15 cellular contexts compared by ENCODE assay signal in the genomic region with DNA sequence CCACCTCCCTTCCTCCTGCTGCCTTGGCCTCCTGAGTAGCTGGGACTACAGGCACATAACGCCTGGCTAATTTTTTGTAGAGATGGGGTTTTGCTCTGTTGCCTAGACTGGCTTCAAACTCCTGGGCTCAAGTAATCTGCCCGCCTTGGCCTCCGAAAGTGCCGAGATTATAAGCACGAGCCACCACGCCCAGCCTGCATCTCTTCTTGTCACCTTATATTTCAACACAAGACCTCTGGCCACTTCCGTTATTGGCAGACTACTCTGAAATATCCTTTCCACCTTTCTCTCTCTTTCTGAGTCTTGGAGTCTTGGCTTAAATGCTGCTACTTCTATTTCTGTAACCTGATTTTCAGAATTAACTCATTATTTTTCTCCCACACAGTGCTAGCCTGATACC. TPM values are rescaled to one million over a fixed set of nuclear protein-coding genes. Genes with fewer than 3 reads are reported as not detected.
DNase-seq lines count a peak whose midpoint lies in the region; ATAC-seq, FAIRE-seq and TF ChIP-seq lines count a peak whose summit lies in the region.
"Had no signal": no experiment of that assay in that cellular context is flagged by ENCODE, and none has a peak within 500 bp of the region (broad histone marks: within the 10 kb centered on the region; RNA-seq: fewer than 3 reads in every experiment).

No MANE protein-coding gene starts in this region.

- TF ChIP-seq CTCF in activated CD8-positive, alpha-beta T cell treated with anti-CD3 and anti-CD28 coated beads for 36 hours (IDR thresholded peaks at IDR 0.05) = no peak
- TF ChIP-seq CTCF in NB4 (IDR thresholded peaks at IDR 0.05; ENCODE audit: low read depth, low read length) (no peak), K562 (IDR thresholded peaks at IDR 0.05 in 2 of 3, conservative IDR thresholded peaks at IDR 0.05 in 1 of 3; ENCODE audit: insufficient read depth in 2 of 3, low read depth in 1 of 3, low read length in 3 of 3) (no peak), psoas muscle (IDR thresholded peaks at IDR 0.05) (no peak), kidney (IDR thresholded peaks at IDR 0.05; ENCODE audit: borderline replicate concordance, extremely low read depth, insufficient read depth) (no peak)

- H3K79me2 ChIP-seq in K562 (ENCODE audit: control insufficient read depth, insufficient read depth, low read length) = peaks cover 99% of the 10 kb centered on the region

- peaks cover 30% of the 10 kb centered on the region for H3K36me3 Mint-ChIP-seq in activated CD8-positive, alpha-beta T cell treated with anti-CD3 and anti-CD28 coated beads for 36 hours (ENCODE audit: low read depth)
- peaks cover 38% of the 10 kb centered on the region for H3K36me3 Mint-ChIP-seq in activated CD8-positive, alpha-beta T cell treated with anti-CD3 and anti-CD28 coated beads, Interleukin-2, amount 10 ng/mL, durations not matched to agents 7 days and 5 days (ENCODE audit: low read depth)

- CTCF ChIA-PET in activated CD8-positive, alpha-beta T cell treated with anti-CD3 and anti-CD28 coated beads for 36 hours (lab: Charles Lee) = no interaction called here
- CTCF ChIA-PET in activated CD8-positive, alpha-beta T cell treated with anti-CD3 and anti-CD28 coated beads, Interleukin-2, amount 10 ng/mL, durations not matched to agents 7 days and 5 days (lab: Charles Lee) = no interaction called here
- CTCF ChIA-PET in K562 (lab: Yijun Ruan, JAX; ENCODE audit: low intra/inter-chr PET ratio) = no interaction called here

- no peak overlapping the region for H3K4me3 Mint-ChIP-seq in activated CD8-positive, alpha-beta T cell treated with anti-CD3 and anti-CD28 coated beads for 36 hours
- H3K4me3 Mint-ChIP-seq in activated CD8-positive, alpha-beta T cell treated with anti-CD3 and anti-CD28 coated beads, Interleukin-2, amount 10 ng/mL, durations not matched to agents 7 days and 5 days = no peak overlapping the region

- peak overlapping the region; percentile 65 for H3K27ac Mint-ChIP-seq in activated CD8-positive, alpha-beta T cell treated with anti-CD3 and anti-CD28 coated beads for 36 hours
- no peak overlapping the region for H3K27ac Mint-ChIP-seq in activated CD8-positive, alpha-beta T cell treated with anti-CD3 and anti-CD28 coated beads, Interleukin-2, amount 10 ng/mL, durations not matched to agents 7 days and 5 days

- peak overlapping the region in 1 of 2 experiments; percentile 70; a peak in 2 of 4 replicates for H3K9ac ChIP-seq in K562 (ENCODE audit: insufficient read depth in 1 of 2, low read depth in 2 of 2, low read length in 2 of 2)
- no peak overlapping the region for H3K9ac ChIP-seq in kidney (ENCODE audit: low read length in 2 of 2)

- H3K27me3 ChIP-seq in K562 (ENCODE audit: control insufficient read depth in 2 of 2, insufficient read depth in 2 of 2, low read length in 2 of 2) = no peaks in the 10 kb centered on the region
- H3K27me3 ChIP-seq in psoas muscle (ENCODE audit: insufficient read depth in 3 of 3, low read length in 2 of 3) = no peaks in the 10 kb centered on the region
- H3K27me3 ChIP-seq: SJSA1, upper lobe of right lung had no signal

- no peak overlapping the region for H3K4me3 ChIP-seq in NB4 (ENCODE audit: low read depth, low read length)
- H3K4me3 ChIP-seq in K562 = no peak overlapping the region
- H3K4me3 ChIP-seq in psoas muscle = no peak overlapping the region
- H3K4me3 ChIP-seq in kidney (ENCODE audit: low read length in 2 of 2) = no peak overlapping the region
- H3K4me3 ChIP-seq: coronary artery, SJSA1, upper lobe of right lung had no signal

- H3K4me1 ChIP-seq in K562 (replicated peaks in 1 of 2; ENCODE audit: control insufficient read depth in 2 of 2, insufficient read depth in 2 of 2, low read length in 2 of 2) (peaks cover 29 to 35% of the 10 kb centered on the region in 2 experiments), psoas muscle (peaks cover 79% of the 10 kb centered on the region), kidney (ENCODE audit: control insufficient read depth in 1 of 2, insufficient read depth in 1 of 2, low read depth in 1 of 2, low read length in 2 of 2) (peaks cover 0 to 3% of the 10 kb centered on the region in 2 donors)
- H3K4me1 ChIP-seq: SJSA1 had no signal

- in situ Hi-C loops in K562 (cut with MboI) = no loop called here

- DNase-seq in activated CD8-positive, alpha-beta T cell treated with anti-CD3 and anti-CD28 coated beads for 36 hours = no peak
- no peak for DNase-seq in activated CD8-positive, alpha-beta T cell treated with anti-CD3 and anti-CD28 coated beads, Interleukin-2, amount 10 ng/mL, durations not matched to agents 7 days and 5 days
- DNase-seq in NB4 (ENCODE audit: low read depth) (peak; percentile 35), K562 (ENCODE audit: extremely low read depth in 1 of 4, low spot score in 3 of 4) (peak in 1 of 4 experiments; percentile 67), psoas muscle (no peak), NCI-H187 (lab: John Stamatoyannopoulos, UW) (no peak), kidney (no peak), NCI-H2227 (lab: John Stamatoyannopoulos, UW; ENCODE audit: unreplicated experiment) (no peak)
- DNase-seq: amygdala; COR-L47; stimulated activated CD4-positive, alpha-beta T cell treated with anti-CD3 and anti-CD28 coated beads, Interleukin-1b, Interleukin-23, amount 100 ng/mL, for 48 hours; upper lobe of right lung had no signal

- H4K20me1 ChIP-seq in K562 (replicated peaks; ENCODE audit: control insufficient read depth, insufficient read depth, low read length) = peaks cover 42% of the 10 kb centered on the region

- TF ChIP-seq POLR2A in NB4 (IDR thresholded peaks at IDR 0.05; ENCODE audit: extremely low read depth, insufficient read length) (no peak), K562 (conservative IDR thresholded peaks at IDR 0.05) (no peak)

- H3K9me3 ChIP-seq in K562 (replicated peaks; ENCODE audit: control insufficient read depth, insufficient read depth, low read depth, low read length) (no peaks in the 10 kb centered on the region; the same call in 1 of the 2 replicates), psoas muscle (no peaks in the 10 kb centered on the region), kidney (ENCODE audit: control insufficient read depth in 1 of 2, low read length in 2 of 2) (no peaks in the 10 kb centered on the region)
- H3K9me3 ChIP-seq: SJSA1, upper lobe of right lung had no signal

- POLR2A ChIA-PET in activated CD8-positive, alpha-beta T cell treated with anti-CD3 and anti-CD28 coated beads for 36 hours (lab: Charles Lee) = interaction anchor here (1.0 kb wide), 1 partner anchor 15 kb away, joined by 4 read pairs; no protein-coding TSS in a partner anchor
- POLR2A ChIA-PET in activated CD8-positive, alpha-beta T cell treated with anti-CD3 and anti-CD28 coated beads, Interleukin-2, amount 10 ng/mL, durations not matched to agents 7 days and 5 days (lab: Charles Lee) = no interaction called here
- POLR2A ChIA-PET in K562 (lab: Yijun Ruan, JAX) = interaction anchor here (0.9 to 5.6 kb wide), 2 partner anchors 9 to 365 kb away, joined by 3 to 46 read pairs; no protein-coding TSS in a partner anchor

- no peak overlapping the region for H2AFZ ChIP-seq in K562 (ENCODE audit: low read depth, low read length)

- H3K4me2 ChIP-seq in K562 (ENCODE audit: insufficient read depth, low read length) = peak overlapping the region; percentile 17; the same call in 1 of the 2 replicates

- peaks cover 9% of the 10 kb centered on the region for H3K9me1 ChIP-seq in K562 (ENCODE audit: control insufficient read depth, insufficient read depth, low read length)

- no peak for TF ChIP-seq RAD21 in K562 (CRISPR knock-in tag; conservative IDR thresholded peaks at IDR 0.05 in 1 of 2, IDR thresholded peaks at IDR 0.05 in 1 of 2)

- TF ChIP-seq EP300 in K562 (IDR thresholded peaks at IDR 0.05; ENCODE audit: low read length) = no peak

- no TSS peak for BruUV-seq in K562 (replicated peaks; lab: Mats Ljungman, UMichigan)

- intact Hi-C loops in activated CD8-positive, alpha-beta T cell treated with anti-CD3 and anti-CD28 coated beads for 36 hours (cut with micrococcal nuclease) = no loop called here
- intact Hi-C loops in K562 (cut with micrococcal nuclease) = no loop called here
- intact Hi-C loops in psoas muscle (cut with DNase I) = loop anchor here in 1 of 2 donors (5.0 kb wide), 1 partner anchor 44 kb away; no protein-coding TSS in a partner anchor
- intact Hi-C loops in kidney (cut with DNase I) = no loop called here

- FAIRE-seq in K562 (lab: Jason Lieb, UNC) (peak; percentile 65), kidney (lab: Jason Lieb, UNC) (no peak)
- FAIRE-seq: G401.6 had no signal

- peaks cover 7% of the 10 kb centered on the region for H3K9me3 Mint-ChIP-seq in activated CD8-positive, alpha-beta T cell treated with anti-CD3 and anti-CD28 coated beads for 36 hours
- H3K9me3 Mint-ChIP-seq in activated CD8-positive, alpha-beta T cell treated with anti-CD3 and anti-CD28 coated beads, Interleukin-2, amount 10 ng/mL, durations not matched to agents 7 days and 5 days (ENCODE audit: insufficient read depth) = no peaks in the 10 kb centered on the region

- 14% methylated on average over 7 of the region's 7 CpGs for WGBS in K562 (ENCODE audit: insufficient coverage, low coverage, missing lambda C conversion rate)
- WGBS in psoas muscle, 3 donors = 24 to 36% (median 30%) methylated on average over 7 of the region's 7 CpGs

- peaks cover 48% of the 10 kb centered on the region for H3K36me3 ChIP-seq in K562 (ENCODE audit: control insufficient read depth, insufficient read depth, low read length)
- H3K36me3 ChIP-seq in psoas muscle (ENCODE audit: insufficient read depth in 1 of 2, low read depth in 1 of 2) = peaks cover 0 to 14% of the 10 kb centered on the region in 2 donors
- peaks cover 0 to 10% of the 10 kb centered on the region in 2 donors for H3K36me3 ChIP-seq in kidney (ENCODE audit: control insufficient read depth in 1 of 2, insufficient read depth in 2 of 2, low read length in 2 of 2)

- H3K4me1 Mint-ChIP-seq in activated CD8-positive, alpha-beta T cell treated with anti-CD3 and anti-CD28 coated beads for 36 hours (ENCODE audit: low read depth) = peaks cover 62% of the 10 kb centered on the region
- H3K4me1 Mint-ChIP-seq in activated CD8-positive, alpha-beta T cell treated with anti-CD3 and anti-CD28 coated beads, Interleukin-2, amount 10 ng/mL, durations not matched to agents 7 days and 5 days (ENCODE audit: low read depth) = peaks cover 47% of the 10 kb centered on the region

- ATAC-seq in activated CD8-positive, alpha-beta T cell treated with anti-CD3 and anti-CD28 coated beads for 36 hours = no peak
- no peak for ATAC-seq in activated CD8-positive, alpha-beta T cell treated with anti-CD3 and anti-CD28 coated beads, Interleukin-2, amount 10 ng/mL, durations not matched to agents 7 days and 5 days
- ATAC-seq in K562 (peak; percentile 15; the same call in 2 of the 3 replicates), psoas muscle (peak in 3 of 4 donors; percentile 38 to 64 (median 39))
- ATAC-seq: upper lobe of right lung had no signal

- H3K27ac ChIP-seq in K562 (ENCODE audit: extremely low read depth, low read depth, low read length) (peak overlapping the region; percentile 31; the same call in 1 of the 3 replicates), psoas muscle (peak overlapping the region; percentile 83), kidney (ENCODE audit: low read depth in 2 of 2, low read length in 2 of 2) (no peak overlapping the region)
- H3K27ac ChIP-seq: coronary artery, SJSA1, upper lobe of right lung had no signal

- H3K27me3 Mint-ChIP-seq in activated CD8-positive, alpha-beta T cell treated with anti-CD3 and anti-CD28 coated beads for 36 hours = no peaks in the 10 kb centered on the region
- H3K27me3 Mint-ChIP-seq in activated CD8-positive, alpha-beta T cell treated with anti-CD3 and anti-CD28 coated beads, Interleukin-2, amount 10 ng/mL, durations not matched to agents 7 days and 5 days (ENCODE audit: low read depth) = no peaks in the 10 kb centered on the region

RNA-seq across cellular contexts. Expression of gene KIAA0232, which starts 5.6 kb away (rescaled TPM):
- 10 to 100 TPM; 12.8 to 13.3 TPM for total RNA-seq in activated CD8-positive, alpha-beta T cell treated with anti-CD3 and anti-CD28 coated beads for 36 hours
- 10 to 100 TPM; 18.4 to 19.5 TPM for total RNA-seq in activated CD8-positive, alpha-beta T cell treated with anti-CD3 and anti-CD28 coated beads, Interleukin-2, amount 10 ng/mL, durations not matched to agents 7 days and 5 days
- total RNA-seq in K562 (2011; cell fraction: chromatin; rRNA removed; ENCODE audit: low replicate concordance) = 83.2 and 85.7 TPM in 2 replicates
- total RNA-seq in K562 (2011; cell fraction: nucleolus; rRNA removed) = 15.8 and 19.9 TPM in 2 replicates
- total RNA-seq in K562 (2011; cell fraction: nucleoplasm; rRNA removed) = 25.1 and 27.5 TPM in 2 replicates
- total RNA-seq in K562 (2014; rRNA removed) (9.0 and 9.5 TPM in 2 replicates), K562 (2014; rRNA removed; fragmentation: Illumina TruSeq; extraction: Trizol) (16.0 and 18.7 TPM in 2 replicates), K562 (2015; rRNA removed; fragmentation: Illumina TruSeq; extraction: Trizol) (13.0 and 13.6 TPM in 2 replicates), K562 (2021) (14.7 TPM in 2 replicates), psoas muscle (10 to 100 TPM; 50.9 to 79.8 (median 56.8) TPM), kidney (39.9 TPM)
- polyA plus RNA-seq in K562 (2011; rRNA removed) (17.4 and 17.9 TPM in 2 replicates), K562 (2014; fragmentation: Illumina TruSeq; extraction: Trizol) (11.8 and 13.0 TPM in 2 replicates), K562 (2014; fragmentation: Nextera tagmentation; extraction: Ambion mirVana) (1 to 10 TPM; 3.5 to 4.2 TPM), K562 (2014; rRNA removed) (10.1 and 11.9 TPM in 2 replicates), psoas muscle (10 to 100 TPM in 2 of 3 donors, 1 to 10 TPM in 1; 8.7 to 53.3 (median 20.8) TPM), kidney (ENCODE audit: insufficient read depth, low read depth, low replicate concordance) (14.0 TPM)
- 6.1 and 8.0 TPM in 2 replicates for polyA plus RNA-seq in K562 (2011; cell fraction: cytosol; rRNA removed)
- polyA plus RNA-seq in K562 (2011; cell fraction: nucleus; rRNA removed) = 14.6 and 18.0 TPM in 2 replicates
- 7.9 and 12.6 TPM in 2 replicates for polyA plus RNA-seq in K562 (2012)
- polyA minus RNA-seq in K562 (2011; rRNA and poly(A)+ RNA removed) = 26.5 and 30.1 TPM in 2 replicates
- polyA minus RNA-seq in K562 (2011; cell fraction: cytosol; rRNA and poly(A)+ RNA removed) = 7.4 and 10.6 TPM in 2 replicates
- 15.9 and 24.1 TPM in 2 replicates for polyA minus RNA-seq in K562 (2011; cell fraction: nucleus; rRNA and poly(A)+ RNA removed)

Comparison
In these comparisons a context has a peak if more than half of its experiments do, and no peak if none do; other contexts are left out.
1. ATAC-seq: peak in K562 (single experiment) and psoas muscle (3 of 4); none in activated CD8-positive, alpha-beta T cell treated with anti-CD3 and anti-CD28 coated beads for 36 hours (single experiment) and activated CD8-positive, alpha-beta T cell treated with anti-CD3 and anti-CD28 coated beads, Interleukin-2, amount 10 ng/mL, durations not matched to agents 7 days and 5 days (single experiment).
2. H3K27ac ChIP-seq: peak in K562 (single experiment) and psoas muscle (single experiment); none in kidney (0 of 2).